14 cellular contexts compared by ENCODE assay signal in genomic region chr16:88309905-88310259, GRCh38.
A peak's percentile ranks its signal among the peaks of the same experiment; 100 is the strongest.
DNase-seq lines count a peak whose midpoint lies in the region; ATAC-seq and TF ChIP-seq lines count a peak whose summit lies in the region.
"Had no signal": no experiment of that assay in that cellular context is flagged by ENCODE, and none has a peak within 500 bp of the region (broad histone marks: within the 10 kb centered on the region; RNA-seq: fewer than 3 reads in every experiment).

No MANE protein-coding gene starts in this region.

- peaks cover 13% of the 10 kb centered on the region for H3K4me1 Mint-ChIP-seq in neural progenitor cell
- H3K4me1 Mint-ChIP-seq: CD8-positive, alpha-beta memory T cell had no signal

- no peaks in the 10 kb centered on the region for H3K9me2 ChIP-seq in Karpas-422 (replicated peaks; ENCODE audit: insufficient read depth, low read length)

- H3K79me2 ChIP-seq in Karpas-422 (ENCODE audit: low read length) (no peaks in the 10 kb centered on the region), neural progenitor cell (ENCODE audit: low read depth) (no peaks in the 10 kb centered on the region)

- no peaks in the 10 kb centered on the region for H4K20me1 ChIP-seq in Karpas-422 (ENCODE audit: insufficient read depth, low read depth, low read length)
- H4K20me1 ChIP-seq in neural progenitor cell (ENCODE audit: low read depth): no peaks in the 10 kb centered on the region

- H3K27ac Mint-ChIP-seq in neural progenitor cell: no peak overlapping the region
- H3K27ac Mint-ChIP-seq: CD8-positive, alpha-beta memory T cell had no signal

- no peak overlapping the region for H3K4me2 ChIP-seq in Karpas-422 (ENCODE audit: low read depth, low read length, poor library complexity, severe bottlenecking)
- H3K4me2 ChIP-seq in neural progenitor cell: no peak overlapping the region
- H3K4me2 ChIP-seq: KMS-11 had no signal

- ATAC-seq in GM21576 (IDR thresholded peaks at IDR 0.05; ENCODE audit: unreplicated experiment): no peak

- H3F3A ChIP-seq in neural progenitor cell (ENCODE audit: low read depth): no peaks in the 10 kb centered on the region

- H3K27ac ChIP-seq in Karpas-422 (ENCODE audit: low read length): no peak overlapping the region
- H3K27ac ChIP-seq in neural progenitor cell: no peak overlapping the region
- H3K27ac ChIP-seq: colonic mucosa, KMS-11, pancreas, suprapubic skin had no signal

- H2AFZ ChIP-seq in Karpas-422 (ENCODE audit: low read length) (no peak overlapping the region), neural progenitor cell (replicated peaks) (no peak overlapping the region)

- H3K4me3 ChIP-seq in GM12875 (ENCODE audit: low read depth, low read length) (no peak overlapping the region), Karpas-422 (ENCODE audit: low read length) (no peak overlapping the region), choroid plexus epithelial cell (ENCODE audit: low read depth, low read length) (no peak overlapping the region), neural progenitor cell (no peak overlapping the region)
- H3K4me3 ChIP-seq: colonic mucosa, pancreas, suprapubic skin had no signal

- no peaks in the 10 kb centered on the region for H3K36me3 ChIP-seq in Karpas-422 (ENCODE audit: insufficient read depth, low read length)
- H3K36me3 ChIP-seq in neural progenitor cell: no peaks in the 10 kb centered on the region
- H3K36me3 ChIP-seq: colonic mucosa, pancreas, suprapubic skin had no signal

- H3K27me3 ChIP-seq in Karpas-422 (ENCODE audit: low read length): no peaks in the 10 kb centered on the region
- H3K27me3 ChIP-seq in neural progenitor cell: no peaks in the 10 kb centered on the region
- H3K27me3 ChIP-seq: colonic mucosa, pancreas had no signal

- no peaks in the 10 kb centered on the region for H3K36me3 Mint-ChIP-seq in neural progenitor cell

- H3K9ac ChIP-seq in Karpas-422 (ENCODE audit: low read length) (no peak overlapping the region), neural progenitor cell (no peak overlapping the region)
- H3K9ac ChIP-seq: KMS-11 had no signal

- TF ChIP-seq CTCF in GM12875 (IDR thresholded peaks at IDR 0.05; ENCODE audit: borderline replicate concordance, insufficient read depth, low read depth, low read length): peak; percentile 11; the same call in 1 of the 2 replicates
- peak; percentile 28 for TF ChIP-seq CTCF in choroid plexus epithelial cell (conservative IDR thresholded peaks at IDR 0.05; ENCODE audit: low read depth, low read length)
- peak; percentile 37 for TF ChIP-seq CTCF in neural progenitor cell (IDR thresholded peaks at IDR 0.05)

- no peaks in the 10 kb centered on the region for H3K4me1 ChIP-seq in Karpas-422 (ENCODE audit: low read length)
- H3K4me1 ChIP-seq in neural progenitor cell: no peaks in the 10 kb centered on the region
- H3K4me1 ChIP-seq: colonic mucosa, pancreas had no signal

- DNase-seq in Karpas-422 (peak; percentile 41), choroid plexus epithelial cell (ENCODE audit: low read depth) (no peak), neural progenitor cell (ENCODE audit: low spot score) (no peak), Ammon's horn (ENCODE audit: low spot score) (no peak), anterior cingulate cortex (lab: John Stamatoyannopoulos, UW) (no peak)
- DNase-seq: CD8-positive, alpha-beta memory T cell; colonic mucosa; GDM1; stimulated activated CD4-positive, alpha-beta T cell treated with anti-CD3 and anti-CD28 coated beads, Interleukin-12 subunit alpha, Interleukin-12 subunit beta, amount 100 ng/mL, for 4 hours had no signal

- peaks cover 19% of the 10 kb centered on the region for H3K27me3 Mint-ChIP-seq in neural progenitor cell (ENCODE audit: insufficient read depth, low read depth)

- peaks cover 22% of the 10 kb centered on the region for H3K9me3 Mint-ChIP-seq in neural progenitor cell

- H3K9me3 ChIP-seq in Karpas-422 (ENCODE audit: low read length) (no peaks in the 10 kb centered on the region), neural progenitor cell (ENCODE audit: low read depth) (no peaks in the 10 kb centered on the region)
- H3K9me3 ChIP-seq: colonic mucosa, pancreas, suprapubic skin had no signal

- no peak overlapping the region for H3K4me3 Mint-ChIP-seq in neural progenitor cell
- H3K4me3 Mint-ChIP-seq: CD8-positive, alpha-beta memory T cell had no signal
